In the genomic region with DNA sequence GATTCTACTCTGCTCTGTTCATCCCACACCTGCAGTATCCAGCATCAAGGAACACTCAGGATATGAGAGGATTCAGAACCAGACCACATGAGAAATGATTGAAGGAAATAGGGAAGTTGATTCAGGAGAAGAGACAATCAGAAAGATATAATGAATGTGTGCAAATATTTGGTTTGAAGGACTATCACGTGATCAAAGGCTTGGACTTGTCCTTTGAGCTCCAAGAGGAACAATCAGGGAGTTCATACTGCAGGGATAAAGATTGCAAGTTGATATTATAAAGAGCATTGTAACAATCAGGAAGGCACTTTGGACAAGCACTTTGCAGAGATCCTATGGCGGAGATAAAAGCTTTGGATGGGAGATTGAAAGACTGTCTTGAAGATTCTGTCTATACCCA, we compare ENCODE assay signal across 17 cellular contexts. TPM values are rescaled to one million over a fixed set of nuclear protein-coding genes. Genes with fewer than 3 reads are reported as not detected.
"Had no signal": no experiment of that assay in that cellular context is flagged by ENCODE, and none has a peak within 500 bp of the region (broad histone marks: within the 10 kb centered on the region; RNA-seq: fewer than 3 reads in every experiment).

No MANE protein-coding gene starts in this region.

- H3K4me3 ChIP-seq: cardiac muscle cell, left ventricle myocardium inferior, ovary, stomach, thoracic aorta, upper lobe of left lung had no signal

- H3K27me3 ChIP-seq: ovary, stomach, upper lobe of left lung had no signal

- DNase-seq: activated B cell treated with CpG ODN at 0.5 μM for 24 hours; activated CD4-positive, alpha-beta memory T cell treated with anti-CD3 and anti-CD28 coated beads for 36 hours; activated CD4-positive, alpha-beta T cell treated with anti-CD3 and anti-CD28 coated beads for 4 hours; foreskin keratinocyte; left ventricle myocardium inferior; mesenchymal stem cell; naive thymus-derived CD8-positive, alpha-beta T cell; ovary; stimulated activated CD4-positive, alpha-beta T cell treated with anti-CD3 and anti-CD28 coated beads, Interleukin-4, amount 100 ng/mL, for 24 hours; stomach; T-cell; T-helper 9 cell; upper lobe of left lung had no signal

- H3K27ac ChIP-seq: cardiac muscle cell, foreskin keratinocyte, left ventricle myocardium inferior, ovary, thoracic aorta, upper lobe of left lung had no signal

RNA-seq across cellular contexts. Expression of a gene that starts 24.3 kb away (rescaled TPM):
- total RNA-seq: activated B cell treated with CpG ODN at 0.5 μM for 24 hours; activated CD4-positive, alpha-beta memory T cell treated with anti-CD3 and anti-CD28 coated beads for 36 hours; epithelial cell of proximal tubule; fibroblast of lung; foreskin keratinocyte; left ventricle myocardium inferior; naive thymus-derived CD8-positive, alpha-beta T cell; stomach; thoracic aorta had no signal

RNA-seq across cellular contexts. Expression of a gene that starts 35.7 kb away (rescaled TPM):
- total RNA-seq: activated B cell treated with CpG ODN at 0.5 μM for 24 hours; activated CD4-positive, alpha-beta memory T cell treated with anti-CD3 and anti-CD28 coated beads for 36 hours; epithelial cell of proximal tubule; foreskin keratinocyte; naive thymus-derived CD8-positive, alpha-beta T cell; ovary; T-cell; upper lobe of left lung had no signal
